23 cellular contexts compared by ENCODE assay signal in genomic region chr16:6160871-6161270, GRCh38.
"Had no signal": no experiment of that assay in that cellular context is flagged by ENCODE, and none has a peak within 500 bp of the region (broad histone marks: within the 10 kb centered on the region; RNA-seq: fewer than 3 reads in every experiment).

No MANE protein-coding gene starts in this region.

- H3K4me1 Mint-ChIP-seq: naive B cell; nephron; stimulated activated naive B cell treated with anti-CD40 and anti-IgM and Interleukin-4, amounts not matched to agents 10 μg/mL and 1 μg/mL and 100 μg/mL, for 72 hours; stimulated activated naive CD8-positive, alpha-beta T cell treated with anti-CD3 and anti-CD28 coated beads, Interleukin-15, amount 100 ng/mL, for 72 hours had no signal

- H3K4me2 ChIP-seq: hepatocyte had no signal

- H3K9me3 ChIP-seq: neutrophil, testis, transverse colon, uterus had no signal

- H2AFZ ChIP-seq: hepatocyte had no signal

- H3K27ac ChIP-seq: dorsolateral prefrontal cortex, hepatocyte, neutrophil, spleen, testis, transverse colon, uterus had no signal

- H3K36me3 ChIP-seq: neutrophil, spleen, transverse colon, uterus had no signal

- H3K4me3 Mint-ChIP-seq: naive B cell; nephron; stimulated activated naive B cell treated with anti-CD40 and anti-IgM and Interleukin-4, amounts not matched to agents 10 μg/mL and 1 μg/mL and 100 μg/mL, for 72 hours; stimulated activated naive CD8-positive, alpha-beta T cell treated with anti-CD3 and anti-CD28 coated beads, Interleukin-15, amount 100 ng/mL, for 72 hours had no signal

- H3K36me3 Mint-ChIP-seq: naive B cell; stimulated activated naive B cell treated with anti-CD40 and anti-IgM and Interleukin-4, amounts not matched to agents 10 μg/mL and 1 μg/mL and 100 μg/mL, for 72 hours had no signal

- H3K4me3 ChIP-seq: dorsolateral prefrontal cortex, hepatocyte, lung, spleen, testis, transverse colon, uterus had no signal

- H3K27ac Mint-ChIP-seq: nephron; stimulated activated naive B cell treated with anti-CD40 and anti-IgM and Interleukin-4, amounts not matched to agents 10 μg/mL and 1 μg/mL and 100 μg/mL, for 72 hours; stimulated activated naive CD8-positive, alpha-beta T cell treated with anti-CD3 and anti-CD28 coated beads, Interleukin-15, amount 100 ng/mL, for 72 hours had no signal

- H3K4me1 ChIP-seq: spleen, testis, transverse colon, uterus had no signal

- H3K79me2 ChIP-seq: hepatocyte had no signal

- H3K27me3 Mint-ChIP-seq: naive B cell; stimulated activated naive B cell treated with anti-CD40 and anti-IgM and Interleukin-4, amounts not matched to agents 10 μg/mL and 1 μg/mL and 100 μg/mL, for 72 hours; stimulated activated naive CD8-positive, alpha-beta T cell treated with anti-CD3 and anti-CD28 coated beads, Interleukin-15, amount 100 ng/mL, for 72 hours had no signal

- DNase-seq: cortex of kidney; dorsolateral prefrontal cortex; effector CD8-positive, alpha-beta T cell; foreskin melanocyte; head of caudate nucleus; left colon; left ventricle myocardium superior; mesendoderm; naive B cell; posterior cingulate gyrus; spleen; stimulated activated CD4-positive, alpha-beta T cell treated with anti-CD3 and anti-CD28 coated beads, Interleukin-15, amount 100 ng/mL, for 24 hours; stimulated activated CD4-positive, alpha-beta T cell treated with anti-CD3 and anti-CD28 coated beads, Interleukin-1b, Interleukin-23, amount 100 ng/mL, for 48 hours; stimulated activated CD4-positive, alpha-beta T cell treated with anti-CD3 and anti-CD28 coated beads, Interleukin-4, amount 100 ng/mL, for 24 hours; stimulated activated naive B cell treated with anti-CD40 and anti-IgM and Interleukin-4, amounts not matched to agents 10 μg/mL and 1 μg/mL and 100 μg/mL, for 72 hours; stimulated activated naive CD8-positive, alpha-beta T cell treated with anti-CD3 and anti-CD28 coated beads, Interleukin-15, amount 100 ng/mL, for 72 hours; testis; transverse colon; uterus had no signal

- H3K9me3 Mint-ChIP-seq: nephron had no signal

- H3K27me3 ChIP-seq: dorsolateral prefrontal cortex, hepatocyte, neutrophil, spleen, testis, transverse colon, uterus had no signal
